1 cellular context compared by ENCODE assay signal in genomic region chr2:241808701-241809382, GRCh38.
TF ChIP-seq lines count a peak whose summit lies in the region.

A gene with protein sequence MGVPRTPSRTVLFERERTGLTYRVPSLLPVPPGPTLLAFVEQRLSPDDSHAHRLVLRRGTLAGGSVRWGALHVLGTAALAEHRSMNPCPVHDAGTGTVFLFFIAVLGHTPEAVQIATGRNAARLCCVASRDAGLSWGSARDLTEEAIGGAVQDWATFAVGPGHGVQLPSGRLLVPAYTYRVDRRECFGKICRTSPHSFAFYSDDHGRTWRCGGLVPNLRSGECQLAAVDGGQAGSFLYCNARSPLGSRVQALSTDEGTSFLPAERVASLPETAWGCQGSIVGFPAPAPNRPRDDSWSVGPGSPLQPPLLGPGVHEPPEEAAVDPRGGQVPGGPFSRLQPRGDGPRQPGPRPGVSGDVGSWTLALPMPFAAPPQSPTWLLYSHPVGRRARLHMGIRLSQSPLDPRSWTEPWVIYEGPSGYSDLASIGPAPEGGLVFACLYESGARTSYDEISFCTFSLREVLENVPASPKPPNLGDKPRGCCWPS (plus strand): TSS chr2:241809193. CDS start chr2:241814485, 5,292 bp downstream.

TF ChIP-seq in HepG2, 621 proteins besides CTCF, POLR2A, EP300 and RAD21 (continued from another document and continues in another):
- TF ChIP-seq KLF16 (CRISPR knock-in tag; IDR thresholded peaks at IDR 0.05) = peak in 1 of 2 experiments; percentile 92; a peak in 1 of 4 replicates
- TF ChIP-seq ZKSCAN1 (IDR thresholded peaks at IDR 0.05; ENCODE audit: low read length) = no peak
- TF ChIP-seq, protein P1, sequence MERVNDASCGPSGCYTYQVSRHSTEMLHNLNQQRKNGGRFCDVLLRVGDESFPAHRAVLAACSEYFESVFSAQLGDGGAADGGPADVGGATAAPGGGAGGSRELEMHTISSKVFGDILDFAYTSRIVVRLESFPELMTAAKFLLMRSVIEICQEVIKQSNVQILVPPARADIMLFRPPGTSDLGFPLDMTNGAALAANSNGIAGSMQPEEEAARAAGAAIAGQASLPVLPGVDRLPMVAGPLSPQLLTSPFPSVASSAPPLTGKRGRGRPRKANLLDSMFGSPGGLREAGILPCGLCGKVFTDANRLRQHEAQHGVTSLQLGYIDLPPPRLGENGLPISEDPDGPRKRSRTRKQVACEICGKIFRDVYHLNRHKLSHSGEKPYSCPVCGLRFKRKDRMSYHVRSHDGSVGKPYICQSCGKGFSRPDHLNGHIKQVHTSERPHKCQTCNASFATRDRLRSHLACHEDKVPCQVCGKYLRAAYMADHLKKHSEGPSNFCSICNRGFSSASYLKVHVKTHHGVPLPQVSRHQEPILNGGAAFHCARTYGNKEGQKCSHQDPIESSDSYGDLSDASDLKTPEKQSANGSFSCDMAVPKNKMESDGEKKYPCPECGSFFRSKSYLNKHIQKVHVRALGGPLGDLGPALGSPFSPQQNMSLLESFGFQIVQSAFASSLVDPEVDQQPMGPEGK (CRISPR knock-in tag; IDR thresholded peaks at IDR 0.05) = peak; percentile 92
- 0 out of 2 replicates have a peak, but pooled peaks have one; percentile 2 for TF ChIP-seq CREB1 (IDR thresholded peaks at IDR 0.05)
- no peak for TF ChIP-seq CREB1 (CRISPR knock-in tag; IDR thresholded peaks at IDR 0.05)
- TF ChIP-seq RELA (CRISPR knock-in tag; IDR thresholded peaks at IDR 0.05) = peak; percentile 36
- TF ChIP-seq SAP130 (CRISPR knock-in tag; IDR thresholded peaks at IDR 0.05; ENCODE audit: low read depth) = peak; percentile 96
- peak; percentile 96 for TF ChIP-seq MTA1 (CRISPR knock-in tag; IDR thresholded peaks at IDR 0.05; ENCODE audit: borderline replicate concordance)
- TF ChIP-seq HCFC1 (IDR thresholded peaks at IDR 0.05; ENCODE audit: low read depth, low read length) = no peak
- TF ChIP-seq PHF5A (CRISPR knock-in tag; IDR thresholded peaks at IDR 0.05; ENCODE audit: low read depth, unreplicated experiment) = peak; percentile 98
- TF ChIP-seq STAT5B (CRISPR knock-in tag; IDR thresholded peaks at IDR 0.05) = 0 out of 2 replicates have a peak, but pooled peaks have one; percentile 23
- TF ChIP-seq SATB2 (CRISPR knock-in tag; IDR thresholded peaks at IDR 0.05) = peak; percentile 96
- TF ChIP-seq, protein P2, sequence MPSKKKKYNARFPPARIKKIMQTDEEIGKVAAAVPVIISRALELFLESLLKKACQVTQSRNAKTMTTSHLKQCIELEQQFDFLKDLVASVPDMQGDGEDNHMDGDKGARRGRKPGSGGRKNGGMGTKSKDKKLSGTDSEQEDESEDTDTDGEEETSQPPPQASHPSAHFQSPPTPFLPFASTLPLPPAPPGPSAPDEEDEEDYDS (CRISPR knock-in tag; IDR thresholded peaks at IDR 0.05) = peak; percentile 93
- peak; percentile 96 for TF ChIP-seq ZNF615 (CRISPR knock-in tag; IDR thresholded peaks at IDR 0.05; ENCODE audit: borderline replicate concordance)
- TF ChIP-seq, protein P3, sequence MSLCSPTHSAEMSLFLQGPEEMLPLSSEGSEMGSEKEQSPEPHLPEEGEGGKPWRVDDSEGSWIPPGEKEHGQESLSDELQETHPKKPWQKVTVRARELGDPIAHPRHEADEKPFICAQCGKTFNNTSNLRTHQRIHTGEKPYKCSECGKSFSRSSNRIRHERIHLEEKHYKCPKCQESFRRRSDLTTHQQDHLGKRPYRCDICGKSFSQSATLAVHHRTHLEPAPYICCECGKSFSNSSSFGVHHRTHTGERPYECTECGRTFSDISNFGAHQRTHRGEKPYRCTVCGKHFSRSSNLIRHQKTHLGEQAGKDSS (CRISPR knock-in tag; IDR thresholded peaks at IDR 0.05; ENCODE audit: borderline replicate concordance, low read depth) = peak; percentile 93; the same call in 1 of the 2 replicates
- TF ChIP-seq HDAC1 (CRISPR knock-in tag; IDR thresholded peaks at IDR 0.05) = peak; percentile 94
- TF ChIP-seq ZNF644 (CRISPR knock-in tag; IDR thresholded peaks at IDR 0.05; ENCODE audit: low read depth) = peak; percentile 54; the same call in 1 of the 2 replicates
- TF ChIP-seq, protein P4, sequence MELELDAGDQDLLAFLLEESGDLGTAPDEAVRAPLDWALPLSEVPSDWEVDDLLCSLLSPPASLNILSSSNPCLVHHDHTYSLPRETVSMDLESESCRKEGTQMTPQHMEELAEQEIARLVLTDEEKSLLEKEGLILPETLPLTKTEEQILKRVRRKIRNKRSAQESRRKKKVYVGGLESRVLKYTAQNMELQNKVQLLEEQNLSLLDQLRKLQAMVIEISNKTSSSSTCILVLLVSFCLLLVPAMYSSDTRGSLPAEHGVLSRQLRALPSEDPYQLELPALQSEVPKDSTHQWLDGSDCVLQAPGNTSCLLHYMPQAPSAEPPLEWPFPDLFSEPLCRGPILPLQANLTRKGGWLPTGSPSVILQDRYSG (CRISPR knock-in tag; IDR thresholded peaks at IDR 0.05) = peak; percentile 97
- peak; percentile 68; the same call in 1 of the 2 replicates for TF ChIP-seq ZNF276 (CRISPR knock-in tag; IDR thresholded peaks at IDR 0.05; ENCODE audit: low read depth)
- TF ChIP-seq ZBTB2 (CRISPR knock-in tag; IDR thresholded peaks at IDR 0.05; ENCODE audit: low read depth) = no peak
- TF ChIP-seq ZNF296 (CRISPR knock-in tag; conservative IDR thresholded peaks at IDR 0.05) = peak; percentile 93
- 0 out of 2 replicates have a peak, but pooled peaks have one; percentile 81 for TF ChIP-seq ADNP (CRISPR knock-in tag; IDR thresholded peaks at IDR 0.05)
- peak; percentile 92 for TF ChIP-seq ARNTL (CRISPR knock-in tag; IDR thresholded peaks at IDR 0.05)
- peak; percentile 57 for TF ChIP-seq FOXC1 (CRISPR knock-in tag; IDR thresholded peaks at IDR 0.05; ENCODE audit: borderline replicate concordance)
- 0 out of 2 replicates have a peak, but pooled peaks have one; percentile 85 for TF ChIP-seq GZF1 (CRISPR knock-in tag; IDR thresholded peaks at IDR 0.05)
- TF ChIP-seq GPN1 (CRISPR knock-in tag; IDR thresholded peaks at IDR 0.05; ENCODE audit: borderline replicate concordance) = no peak
- peak; percentile 55 for TF ChIP-seq PHF20 (CRISPR knock-in tag; IDR thresholded peaks at IDR 0.05)
- TF ChIP-seq ZNF432 (CRISPR knock-in tag; IDR thresholded peaks at IDR 0.05; ENCODE audit: borderline replicate concordance) = no peak
- no peak for TF ChIP-seq U2AF1 (optimal IDR thresholded peaks at IDR 0.05; ENCODE audit: low read depth, low read length)
- TF ChIP-seq, protein P5, sequence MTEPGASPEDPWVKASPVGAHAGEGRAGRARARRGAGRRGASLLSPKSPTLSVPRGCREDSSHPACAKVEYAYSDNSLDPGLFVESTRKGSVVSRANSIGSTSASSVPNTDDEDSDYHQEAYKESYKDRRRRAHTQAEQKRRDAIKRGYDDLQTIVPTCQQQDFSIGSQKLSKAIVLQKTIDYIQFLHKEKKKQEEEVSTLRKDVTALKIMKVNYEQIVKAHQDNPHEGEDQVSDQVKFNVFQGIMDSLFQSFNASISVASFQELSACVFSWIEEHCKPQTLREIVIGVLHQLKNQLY (CRISPR knock-in tag; IDR thresholded peaks at IDR 0.05) = peak; percentile 50; the same call in 1 of the 2 replicates
- peak; percentile 80; the same call in 1 of the 2 replicates for TF ChIP-seq ZNF773 (CRISPR knock-in tag; IDR thresholded peaks at IDR 0.05; ENCODE audit: borderline replicate concordance)
- peak; percentile 97 for TF ChIP-seq ZNF891 (CRISPR knock-in tag; IDR thresholded peaks at IDR 0.05)
- no peak for TF ChIP-seq ATRX (CRISPR knock-in tag; IDR thresholded peaks at IDR 0.05; ENCODE audit: borderline replicate concordance)
- TF ChIP-seq AGO2 (optimal IDR thresholded peaks at IDR 0.05; ENCODE audit: low read depth, low read length) = peak; percentile 80
- peak; percentile 46; the same call in 1 of the 2 replicates for TF ChIP-seq ZNF362 (CRISPR knock-in tag; IDR thresholded peaks at IDR 0.05; ENCODE audit: borderline replicate concordance)
- peak; percentile 67; the same call in 1 of the 2 replicates for TF ChIP-seq ZBTB7A (CRISPR knock-in tag; IDR thresholded peaks at IDR 0.05)
- TF ChIP-seq PBX2 (CRISPR knock-in tag; IDR thresholded peaks at IDR 0.05) = no peak
- TF ChIP-seq FOXM1 (CRISPR knock-in tag; IDR thresholded peaks at IDR 0.05) = 0 out of 2 replicates have a peak, but pooled peaks have one; percentile 48
- TF ChIP-seq CENPX (CRISPR knock-in tag; IDR thresholded peaks at IDR 0.05) = no peak
- TF ChIP-seq SOX13 (IDR thresholded peaks at IDR 0.05) = no peak
- peak in 1 of 2 experiments; percentile 68; a peak in 2 of 4 replicates for TF ChIP-seq SOX13 (CRISPR knock-in tag; conservative IDR thresholded peaks at IDR 0.05 in 1 of 2, IDR thresholded peaks at IDR 0.05 in 1 of 2)
- peak; percentile 80; the same call in 1 of the 2 replicates for TF ChIP-seq ZNF552 (CRISPR knock-in tag; IDR thresholded peaks at IDR 0.05; ENCODE audit: borderline replicate concordance)
- TF ChIP-seq ZNF607 (CRISPR knock-in tag; IDR thresholded peaks at IDR 0.05; ENCODE audit: borderline replicate concordance) = no peak; the same call in 1 of the 2 replicates
- peak; percentile 48; the same call in 1 of the 2 replicates for TF ChIP-seq ZNF121 (CRISPR knock-in tag; IDR thresholded peaks at IDR 0.05)
- peak; percentile 86; the same call in 1 of the 2 replicates for TF ChIP-seq KDM3A (CRISPR knock-in tag; IDR thresholded peaks at IDR 0.05; ENCODE audit: low read depth)
- peak in 1 of 2 experiments; percentile 49; a peak in 1 of 4 replicates for TF ChIP-seq REST (IDR thresholded peaks at IDR 0.05; ENCODE audit: borderline replicate concordance in 1 of 2, low read depth in 1 of 2, low read length in 2 of 2)
- peak; percentile 79; the same call in 1 of the 2 replicates for TF ChIP-seq ZMYM3 (CRISPR knock-in tag; IDR thresholded peaks at IDR 0.05)
- TF ChIP-seq MATR3 (CRISPR knock-in tag; IDR thresholded peaks at IDR 0.05) = no peak
- no peak for TF ChIP-seq ZEB1 (IDR thresholded peaks at IDR 0.05; ENCODE audit: insufficient replicate concordance, low read depth)
- TF ChIP-seq ZNF713 (CRISPR knock-in tag; IDR thresholded peaks at IDR 0.05) = no peak
- TF ChIP-seq PCBP1 (IDR thresholded peaks at IDR 0.05; ENCODE audit: borderline replicate concordance, low read depth, low read length) = no peak
- peak; percentile 94; the same call in 1 of the 2 replicates for TF ChIP-seq NFKB2 (CRISPR knock-in tag; IDR thresholded peaks at IDR 0.05; ENCODE audit: borderline replicate concordance)
- TF ChIP-seq ZNF33B (CRISPR knock-in tag; IDR thresholded peaks at IDR 0.05) = peak; percentile 96; the same call in 1 of the 2 replicates
